ENCODE assay signal across 3 cellular contexts in the genomic region with DNA sequence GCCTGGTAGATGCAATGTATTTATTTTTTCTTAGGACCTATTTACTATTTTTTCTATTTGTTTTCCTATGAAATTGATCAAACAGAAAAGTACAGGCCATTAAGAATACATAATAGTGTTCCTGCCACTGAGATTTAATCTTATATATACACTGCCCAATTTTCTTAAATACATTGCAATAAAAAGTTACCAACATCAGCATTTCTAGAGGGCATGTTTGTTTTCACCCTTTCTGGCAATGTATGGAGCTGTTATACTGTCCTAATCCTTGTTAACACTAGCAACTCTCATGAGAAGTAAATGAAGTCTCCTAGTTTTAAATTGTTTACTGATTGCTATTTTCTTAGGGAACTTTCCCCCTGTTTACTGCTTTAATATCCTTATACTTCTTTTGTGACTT.
"Had no signal": no experiment of that assay in that cellular context is flagged by ENCODE, and none has a peak within 500 bp of the region (broad histone marks: within the 10 kb centered on the region; RNA-seq: fewer than 3 reads in every experiment).

No MANE protein-coding gene starts in this region.

- H3K4me3 ChIP-seq: GM12878 had no signal

- ATAC-seq: GM12878 had no signal

- DNase-seq: GDM1, GF-D8 had no signal
